In the genomic region with DNA sequence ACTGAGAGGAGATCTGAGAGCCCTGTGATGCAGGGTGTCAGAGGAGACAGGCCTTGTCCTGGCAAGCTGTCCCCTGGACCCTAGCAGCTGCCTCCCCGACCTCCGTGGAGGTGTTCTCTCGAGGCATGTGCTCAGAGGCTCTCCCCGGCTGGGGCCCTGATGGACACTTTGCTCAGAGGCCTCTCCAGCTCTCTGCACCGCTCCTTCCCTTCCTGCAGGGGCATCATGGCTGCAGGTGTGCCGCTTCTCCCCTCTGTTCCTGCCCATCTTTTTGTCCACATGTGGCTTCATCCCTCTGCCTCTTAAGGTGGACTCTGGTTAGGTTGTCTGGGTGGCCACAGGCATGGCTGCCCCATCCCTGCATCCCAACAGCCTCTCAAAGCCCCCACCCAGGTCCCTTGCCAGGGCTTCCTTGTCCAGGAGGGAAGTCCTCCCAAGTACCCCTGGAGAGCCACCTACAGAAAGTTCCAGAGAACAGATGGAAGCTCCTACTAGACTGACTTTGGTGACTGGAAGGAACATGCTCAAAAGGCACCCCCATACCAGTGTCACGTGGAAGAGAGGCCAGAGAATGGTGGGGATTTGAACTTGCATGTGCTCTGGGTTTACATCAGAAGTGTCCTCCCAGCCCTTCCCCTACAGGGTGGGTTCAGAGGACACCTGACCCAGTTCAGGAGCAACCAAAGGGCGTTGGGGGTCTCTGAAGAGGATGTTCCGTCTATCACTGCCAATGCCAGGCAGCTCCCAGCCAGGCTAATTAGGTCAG, we compare ENCODE assay signal across 1 cellular context.
TF ChIP-seq lines count a peak whose summit lies in the region.

No MANE protein-coding gene starts in this region.

TF ChIP-seq in A549, 52 proteins besides CTCF, POLR2A, EP300 and RAD21 (continued from another document):
- TF ChIP-seq ZNF302 (CRISPR knock-in tag; IDR thresholded peaks at IDR 0.05) = no peak
